Comparison of ENCODE assay signal across 9 cellular contexts in the genomic region with DNA sequence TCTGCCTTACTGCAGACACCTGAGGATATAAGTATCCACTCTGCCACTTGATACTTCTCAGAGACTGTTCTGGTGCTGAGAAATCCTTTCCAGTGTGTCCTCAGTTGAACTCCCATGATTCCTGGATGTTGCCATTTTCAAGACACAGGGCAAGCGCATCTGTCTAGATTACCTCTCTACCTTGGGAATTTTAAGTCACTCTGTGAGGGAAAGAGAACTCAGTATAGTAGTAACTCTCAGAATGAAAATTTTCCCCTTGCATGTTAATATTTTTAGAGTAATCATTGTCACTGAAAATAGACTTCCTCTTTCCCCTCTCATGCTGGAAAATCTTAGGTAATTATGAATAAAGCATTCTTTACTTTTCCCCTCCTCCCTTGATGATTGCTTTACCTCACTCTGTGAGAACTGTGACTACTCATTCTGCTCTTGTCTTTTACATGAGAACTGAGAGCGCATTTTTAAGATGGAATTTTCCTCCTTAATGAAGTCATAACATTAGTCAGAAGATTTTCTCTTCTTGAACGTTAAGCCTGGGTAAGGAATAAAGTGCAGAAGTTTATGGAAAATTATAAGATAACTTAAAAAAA. TPM values are rescaled to one million over a fixed set of nuclear protein-coding genes. Genes with fewer than 3 reads are reported as not detected.
DNase-seq lines count a peak whose midpoint lies in the region; ATAC-seq and TF ChIP-seq lines count a peak whose summit lies in the region.
"Had no signal": no experiment of that assay in that cellular context is flagged by ENCODE, and none has a peak within 500 bp of the region (broad histone marks: within the 10 kb centered on the region; RNA-seq: fewer than 3 reads in every experiment).

No MANE protein-coding gene starts in this region.

- peaks cover 44% of the 10 kb centered on the region for H3F3A ChIP-seq in SK-N-SH (replicated peaks; ENCODE audit: insufficient read depth)

- DNase-seq in activated naive CD4-positive, alpha-beta T cell treated with anti-CD3 and anti-CD28 coated beads, Interleukin-2, amount 50 U/mL, for 72 hours (ENCODE audit: low spot score in 2 of 2), result no peak
- DNase-seq in activated naive CD4-positive, alpha-beta T cell treated with anti-CD3 and anti-CD28 coated beads, Interleukin-2, amount 50 U/mL, for 16 hours, result no peak
- no peak for DNase-seq in SK-N-SH
- peak; percentile 62 for DNase-seq in kidney tubule cell (ENCODE audit: low spot score)
- DNase-seq in mesothelial cell of epicardium (ENCODE audit: low spot score in 2 of 2, unreplicated experiment in 2 of 2), result no peak
- DNase-seq in DMS53 (lab: John Stamatoyannopoulos, UW), result no peak
- DNase-seq in SW480 (ENCODE audit: low spot score), result no peak
- DNase-seq: right lobe of liver had no signal

- TF ChIP-seq CTCF in SK-N-SH (IDR thresholded peaks at IDR 0.05), result no peak
- no peak for TF ChIP-seq CTCF in mesothelial cell of epicardium (IDR thresholded peaks at IDR 0.05; ENCODE audit: unreplicated experiment)

- TF ChIP-seq EP300 in SK-N-SH (IDR thresholded peaks at IDR 0.05; ENCODE audit: borderline replicate concordance in 1 of 2, low read depth in 1 of 2, low read length in 1 of 2), result no peak; a peak in 1 of 4 replicates

- no peak overlapping the region for H2AFZ ChIP-seq in SK-N-SH (ENCODE audit: low read depth)

- peak; percentile 76 to 83 for ATAC-seq in activated naive CD4-positive, alpha-beta T cell treated with anti-CD3 and anti-CD28 coated beads, Interleukin-2, amount 50 U/mL, for 72 hours
- ATAC-seq in HG02943 (IDR thresholded peaks at IDR 0.05; ENCODE audit: low read depth, unreplicated experiment), result peak; percentile 44

- peak overlapping the region; percentile 80 to 84 for H3K27ac Mint-ChIP-seq in activated naive CD4-positive, alpha-beta T cell treated with anti-CD3 and anti-CD28 coated beads, Interleukin-2, amount 50 U/mL, for 72 hours
- no peak overlapping the region for H3K27ac Mint-ChIP-seq in mesothelial cell of epicardium

- peak overlapping the region; percentile 50; the same call in 1 of the 2 replicates for H3K9ac ChIP-seq in SK-N-SH

- 32% methylated on average over 3 of the region's 3 CpGs for WGBS in SK-N-SH (ENCODE audit: low lambda C conversion rate)

- no peaks in the 10 kb centered on the region for H3K9me3 Mint-ChIP-seq in activated naive CD4-positive, alpha-beta T cell treated with anti-CD3 and anti-CD28 coated beads, Interleukin-2, amount 50 U/mL, for 72 hours
- no peaks in the 10 kb centered on the region for H3K9me3 Mint-ChIP-seq in mesothelial cell of epicardium

- no peak overlapping the region for H3K4me3 Mint-ChIP-seq in mesothelial cell of epicardium

- no peaks in the 10 kb centered on the region for H3K27me3 Mint-ChIP-seq in mesothelial cell of epicardium (ENCODE audit: low read depth)

- peaks cover 3% of the 10 kb centered on the region; the same call in 1 of the 2 replicates for H4K20me1 ChIP-seq in SK-N-SH (ENCODE audit: insufficient read depth)

- no peaks in the 10 kb centered on the region for H3K9me3 ChIP-seq in SK-N-SH
- H3K9me3 ChIP-seq: right lobe of liver had no signal

- peaks cover 19 to 41% of the 10 kb centered on the region in 2 donors for H3K36me3 Mint-ChIP-seq in activated naive CD4-positive, alpha-beta T cell treated with anti-CD3 and anti-CD28 coated beads, Interleukin-2, amount 50 U/mL, for 72 hours
- peaks cover 22% of the 10 kb centered on the region for H3K36me3 Mint-ChIP-seq in mesothelial cell of epicardium

- CTCF ChIA-PET in SK-N-SH (lab: Yijun Ruan, JAX), result no interaction called here

- peak overlapping the region; percentile 67 to 88 for H3K27ac ChIP-seq in SK-N-SH (ENCODE audit: low read depth in 2 of 2, low read length in 1 of 2)
- H3K27ac ChIP-seq: right lobe of liver had no signal

- no peaks in the 10 kb centered on the region for H3K9me2 ChIP-seq in SK-N-SH

- H3K27me3 ChIP-seq in SK-N-SH (ENCODE audit: insufficient read depth), result no peaks in the 10 kb centered on the region
- H3K27me3 ChIP-seq: right lobe of liver had no signal

- H3K4me2 ChIP-seq in SK-N-SH, result peak overlapping the region; percentile 45

- H3K79me2 ChIP-seq in SK-N-SH (ENCODE audit: insufficient read depth), result peaks cover 60% of the 10 kb centered on the region

- no peak for TF ChIP-seq RAD21 in SK-N-SH (IDR thresholded peaks at IDR 0.05; ENCODE audit: low read length)

- H3K4me1 Mint-ChIP-seq in mesothelial cell of epicardium, result peaks cover 10% of the 10 kb centered on the region

- peaks cover 11% of the 10 kb centered on the region in 2 experiments for H3K36me3 ChIP-seq in SK-N-SH (replicated peaks in 1 of 2; ENCODE audit: control insufficient read depth in 1 of 2, insufficient read depth in 2 of 2, low read length in 1 of 2)
- H3K36me3 ChIP-seq: right lobe of liver had no signal

- H3K4me3 ChIP-seq in SK-N-SH (ENCODE audit: low read depth in 2 of 2, low read length in 1 of 2), result peak overlapping the region in 1 of 2 experiments; percentile 21; a peak in 3 of 4 replicates
- H3K4me3 ChIP-seq: right lobe of liver had no signal

- POLR2A ChIA-PET in SK-N-SH (lab: Yijun Ruan, JAX), result no interaction called here

- peaks cover 0 to 53% of the 10 kb centered on the region in 2 experiments for H3K4me1 ChIP-seq in SK-N-SH (ENCODE audit: control insufficient read depth in 1 of 2, insufficient read depth in 2 of 2, low read depth in 1 of 2, low read length in 1 of 2)

TF ChIP-seq in SK-N-SH, 30 proteins besides CTCF, POLR2A, EP300 and RAD21:
- TF ChIP-seq, protein P1, sequence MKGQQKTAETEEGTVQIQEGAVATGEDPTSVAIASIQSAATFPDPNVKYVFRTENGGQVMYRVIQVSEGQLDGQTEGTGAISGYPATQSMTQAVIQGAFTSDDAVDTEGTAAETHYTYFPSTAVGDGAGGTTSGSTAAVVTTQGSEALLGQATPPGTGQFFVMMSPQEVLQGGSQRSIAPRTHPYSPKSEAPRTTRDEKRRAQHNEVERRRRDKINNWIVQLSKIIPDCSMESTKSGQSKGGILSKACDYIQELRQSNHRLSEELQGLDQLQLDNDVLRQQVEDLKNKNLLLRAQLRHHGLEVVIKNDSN (IDR thresholded peaks at IDR 0.05; ENCODE audit: borderline replicate concordance, low read depth), result no peak
- TF ChIP-seq FOSL2 (IDR thresholded peaks at IDR 0.05; ENCODE audit: borderline replicate concordance, low read depth) (0 out of 2 replicates have a peak, but pooled peaks have one; percentile 17), TCF12 (IDR thresholded peaks at IDR 0.05) (peak; percentile 6; the same call in 1 of the 2 replicates), RXRA (IDR thresholded peaks at IDR 0.05; ENCODE audit: borderline replicate concordance, low read depth) (peak; percentile 60; the same call in 1 of the 2 replicates), FOXM1 (IDR thresholded peaks at IDR 0.05; ENCODE audit: low read depth) (no peak)
- TF ChIP-seq, protein P2, sequence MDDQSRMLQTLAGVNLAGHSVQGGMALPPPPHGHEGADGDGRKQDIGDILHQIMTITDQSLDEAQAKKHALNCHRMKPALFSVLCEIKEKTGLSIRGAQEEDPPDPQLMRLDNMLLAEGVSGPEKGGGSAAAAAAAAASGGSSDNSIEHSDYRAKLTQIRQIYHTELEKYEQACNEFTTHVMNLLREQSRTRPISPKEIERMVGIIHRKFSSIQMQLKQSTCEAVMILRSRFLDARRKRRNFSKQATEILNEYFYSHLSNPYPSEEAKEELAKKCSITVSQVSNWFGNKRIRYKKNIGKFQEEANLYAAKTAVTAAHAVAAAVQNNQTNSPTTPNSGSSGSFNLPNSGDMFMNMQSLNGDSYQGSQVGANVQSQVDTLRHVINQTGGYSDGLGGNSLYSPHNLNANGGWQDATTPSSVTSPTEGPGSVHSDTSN (IDR thresholded peaks at IDR 0.05), result peak; percentile 16; the same call in 1 of the 2 replicates
- TF ChIP-seq, protein P3, sequence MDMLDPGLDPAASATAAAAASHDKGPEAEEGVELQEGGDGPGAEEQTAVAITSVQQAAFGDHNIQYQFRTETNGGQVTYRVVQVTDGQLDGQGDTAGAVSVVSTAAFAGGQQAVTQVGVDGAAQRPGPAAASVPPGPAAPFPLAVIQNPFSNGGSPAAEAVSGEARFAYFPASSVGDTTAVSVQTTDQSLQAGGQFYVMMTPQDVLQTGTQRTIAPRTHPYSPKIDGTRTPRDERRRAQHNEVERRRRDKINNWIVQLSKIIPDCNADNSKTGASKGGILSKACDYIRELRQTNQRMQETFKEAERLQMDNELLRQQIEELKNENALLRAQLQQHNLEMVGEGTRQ (IDR thresholded peaks at IDR 0.05; ENCODE audit: borderline replicate concordance, low read depth, low read length), result no peak
TF ChIP-seq in SK-N-SH: peak in this region for 4.

RNA-seq across cellular contexts. Expression of gene TET2, which starts 45.0 kb away (rescaled TPM):
- 10 to 100 TPM; 41.5 to 46.8 TPM for total RNA-seq in activated naive CD4-positive, alpha-beta T cell treated with anti-CD3 and anti-CD28 coated beads, Interleukin-2, amount 50 U/mL, for 72 hours
- polyA plus RNA-seq in SK-N-SH (2012; rRNA removed), result 3.5 and 5.1 TPM in 2 replicates
- 3.4 and 3.5 TPM in 2 replicates for polyA plus RNA-seq in SK-N-SH (2012; cell fraction: cytosol; rRNA removed)
- polyA plus RNA-seq in SK-N-SH (2012; cell fraction: nucleus; rRNA removed), result 6.2 and 12.3 TPM in 2 replicates
- 42.1 to 43.3 TPM (median 42.5 TPM) in 3 replicates for total RNA-seq in mesothelial cell of epicardium
